24 cellular contexts compared by ENCODE assay signal in the genomic region with DNA sequence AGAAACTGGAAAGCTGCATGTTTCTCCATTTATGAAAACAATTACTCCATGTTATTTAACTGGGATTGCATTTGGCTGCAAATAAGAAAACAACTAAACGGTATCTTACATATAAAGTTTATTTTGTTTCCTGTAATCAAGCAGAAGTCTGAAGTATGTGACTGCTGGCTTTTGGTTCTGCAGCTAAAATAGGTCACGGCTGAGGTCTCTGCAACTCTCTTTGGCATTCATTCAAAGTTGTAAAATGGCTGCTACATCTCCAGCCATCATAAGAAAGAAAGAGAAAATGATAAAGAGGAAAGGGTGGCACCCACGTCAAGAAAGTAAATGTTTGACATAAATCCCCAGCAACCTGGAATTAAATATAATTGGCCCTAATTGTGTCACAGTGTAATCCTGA.
DNase-seq lines count a peak whose midpoint lies in the region.
"Had no signal": no experiment of that assay in that cellular context is flagged by ENCODE, and none has a peak within 500 bp of the region (broad histone marks: within the 10 kb centered on the region; RNA-seq: fewer than 3 reads in every experiment).

No MANE protein-coding gene starts in this region.

- DNase-seq in EH (ENCODE audit: low read depth) (peak; percentile 52), NCI-H69 (lab: John Stamatoyannopoulos, UW) (peak; percentile 91), fibroblast of gingiva (ENCODE audit: low read depth) (peak; percentile 28), renal cortical epithelial cell (ENCODE audit: low read depth) (peak; percentile 32), NCI-H82 (lab: John Stamatoyannopoulos, UW) (no peak), GF-D8 (lab: John Stamatoyannopoulos, UW) (no peak), midbrain (lab: John Stamatoyannopoulos, UW) (no peak)
- DNase-seq: activated B cell treated with CpG ODN at 0.5 μM for 24 hours; activated CD4-positive, alpha-beta T cell treated with anti-CD3 and anti-CD28 coated beads, Interleukin-2, amount 50 U/mL, for 48 hours; activated CD8-positive, alpha-beta memory T cell treated with anti-CD3 and anti-CD28 coated beads, Interleukin-2, amount 50 U/mL, for 48 hours; activated naive CD8-positive, alpha-beta T cell treated with anti-CD3 and anti-CD28 coated beads, Interleukin-2, amount 10 ng/mL, durations not matched to agents 7 days and 5 days; AML-193; body of pancreas; DND-41; endodermal cell; foreskin keratinocyte; GOT3; hippocampal formation; mammary epithelial cell; NCI-H1092 treated with DMSO at 0.1 percent for 48 hours; stimulated activated CD4-positive, alpha-beta T cell treated with anti-CD3 and anti-CD28 coated beads, Interleukin-12 subunit alpha, Interleukin-12 subunit beta, amount 100 ng/mL, for 4 hours; stimulated activated CD4-positive, alpha-beta T cell treated with anti-CD3 and anti-CD28 coated beads, Interleukin-4, amount 100 ng/mL, for 4 hours; stimulated activated naive CD8-positive, alpha-beta T cell treated with anti-CD3 and anti-CD28 coated beads, Interleukin-15, Interleukin-2, amounts not matched to agents 100 U/mL and 50 U/mL, for 24 hours; transverse colon had no signal

Comparison
In these comparisons a context has a peak if more than half of its experiments do, and no peak if none do; other contexts are left out.
1. DNase-seq: peak in EH (single experiment), NCI-H69 (single experiment), fibroblast of gingiva (single experiment) and renal cortical epithelial cell (single experiment); none in NCI-H82 (single experiment), GF-D8 (single experiment) and midbrain (single experiment).